Comparison of ENCODE assay signal across 22 cellular contexts in the genomic region with DNA sequence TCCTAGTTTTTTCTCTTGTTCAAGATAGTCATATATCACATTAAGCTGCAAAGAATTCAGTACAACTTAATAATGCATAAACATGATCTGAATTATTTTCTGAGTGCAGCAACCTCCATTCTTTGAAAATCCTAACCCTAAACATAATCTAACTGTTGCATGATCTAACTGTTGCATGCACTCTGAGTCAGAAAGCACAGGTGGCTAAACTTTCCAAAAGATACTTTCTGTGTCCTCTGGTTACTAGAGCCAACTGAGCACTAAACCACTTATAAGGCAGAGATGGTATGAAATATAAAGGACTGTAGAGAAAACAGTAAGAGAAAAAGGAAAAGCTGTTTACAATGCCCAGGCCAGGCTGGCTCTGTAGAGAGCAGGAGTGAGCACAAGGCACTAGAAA. TPM values are rescaled to one million over a fixed set of nuclear protein-coding genes. Genes with fewer than 3 reads are reported as not detected.
DNase-seq lines count a peak whose midpoint lies in the region; ATAC-seq, FAIRE-seq and TF ChIP-seq lines count a peak whose summit lies in the region.
"Had no signal": no experiment of that assay in that cellular context is flagged by ENCODE, and none has a peak within 500 bp of the region (broad histone marks: within the 10 kb centered on the region; RNA-seq: fewer than 3 reads in every experiment).

No MANE protein-coding gene starts in this region.

- H3K27me3 Mint-ChIP-seq in activated naive CD4-positive, alpha-beta T cell treated with anti-CD3 and anti-CD28 coated beads for 36 hours (ENCODE audit: low read depth) = no peaks in the 10 kb centered on the region
- H3K27me3 Mint-ChIP-seq in T-cell = no peaks in the 10 kb centered on the region

- H3K4me3 Mint-ChIP-seq in activated naive CD4-positive, alpha-beta T cell treated with anti-CD3 and anti-CD28 coated beads for 36 hours = no peak overlapping the region
- no peak overlapping the region for H3K4me3 Mint-ChIP-seq in T-cell
- peak overlapping the region; percentile 13 for H3K4me3 Mint-ChIP-seq in stimulated activated effector memory CD8-positive, alpha-beta T cell treated with anti-CD3 and anti-CD28 coated beads, Interleukin-12 subunit alpha, Interleukin-12 subunit beta, amount 100 ng/mL, for 72 hours
- H3K4me3 Mint-ChIP-seq: nephron progenitor cell had no signal

- no peaks in the 10 kb centered on the region for H3K27me3 ChIP-seq in dorsolateral prefrontal cortex
- H3K27me3 ChIP-seq: spleen had no signal

- DNase-seq in activated naive CD4-positive, alpha-beta T cell treated with anti-CD3 and anti-CD28 coated beads for 36 hours = no peak
- no peak for DNase-seq in activated naive CD4-positive, alpha-beta T cell treated with Interleukin-2 at 50 U/mL for 16 hours
- DNase-seq in T-cell = no peak
- DNase-seq in dorsolateral prefrontal cortex = no peak
- DNase-seq in stimulated activated effector memory CD8-positive, alpha-beta T cell treated with anti-CD3 and anti-CD28 coated beads, Interleukin-12 subunit alpha, Interleukin-12 subunit beta, amount 100 ng/mL, for 72 hours (ENCODE audit: low spot score in 2 of 2) = no peak
- DNase-seq in GM19238 (ENCODE audit: insufficient read length, low spot score) = no peak
- DNase-seq in cortex of kidney (lab: John Stamatoyannopoulos, UW) = no peak
- DNase-seq in urothelium cell line (ENCODE audit: low spot score) = no peak
- DNase-seq: ACHN; activated CD8-positive, alpha-beta memory T cell treated with anti-CD3 and anti-CD28 coated beads, Interleukin-2, amount 50 U/mL, for 48 hours; DMS79; effector CD4-positive, alpha-beta T cell; head of caudate nucleus; Kasumi-1; NCI-H1105 treated with DMSO at 0.1 percent for 48 hours; nephron progenitor cell; OCI-M1; psoas muscle; SHP77; spleen had no signal

- TF ChIP-seq CTCF in dorsolateral prefrontal cortex (IDR thresholded peaks at IDR 0.05 in 54 of 56, conservative IDR thresholded peaks at IDR 0.05 in 2 of 56; ENCODE audit: low read depth in 1 of 56, partially characterized antibody in 56 of 56) = no peak

- POLR2A ChIA-PET in T-cell (lab: Charles Lee) = interaction anchor here in 1 of 2 donors (0.6 kb wide), 1 partner anchor 11 kb away, joined by 3 read pairs; no protein-coding TSS in a partner anchor

- H3K4me1 Mint-ChIP-seq in activated naive CD4-positive, alpha-beta T cell treated with anti-CD3 and anti-CD28 coated beads for 36 hours (ENCODE audit: low read depth) = peaks cover 23% of the 10 kb centered on the region
- peaks cover 6 to 9% (median 9%) of the 10 kb centered on the region in 3 donors for H3K4me1 Mint-ChIP-seq in T-cell
- H3K4me1 Mint-ChIP-seq in stimulated activated effector memory CD8-positive, alpha-beta T cell treated with anti-CD3 and anti-CD28 coated beads, Interleukin-12 subunit alpha, Interleukin-12 subunit beta, amount 100 ng/mL, for 72 hours = peaks cover 23% of the 10 kb centered on the region

- H3K36me3 Mint-ChIP-seq in activated naive CD4-positive, alpha-beta T cell treated with anti-CD3 and anti-CD28 coated beads for 36 hours (ENCODE audit: low read depth) = peaks cover 31% of the 10 kb centered on the region
- H3K36me3 Mint-ChIP-seq in T-cell = peaks cover 33% of the 10 kb centered on the region
- peaks cover 97% of the 10 kb centered on the region for H3K36me3 Mint-ChIP-seq in stimulated activated effector memory CD8-positive, alpha-beta T cell treated with anti-CD3 and anti-CD28 coated beads, Interleukin-12 subunit alpha, Interleukin-12 subunit beta, amount 100 ng/mL, for 72 hours

- peak overlapping the region in 58 of 59 donors; percentile 5 to 96 (median 87) for H3K27ac ChIP-seq in dorsolateral prefrontal cortex
- H3K27ac ChIP-seq: C4-2B, psoas muscle had no signal

- H3K9me3 Mint-ChIP-seq in activated naive CD4-positive, alpha-beta T cell treated with anti-CD3 and anti-CD28 coated beads for 36 hours = no peaks in the 10 kb centered on the region
- no peaks in the 10 kb centered on the region for H3K9me3 Mint-ChIP-seq in T-cell
- H3K9me3 Mint-ChIP-seq in stimulated activated effector memory CD8-positive, alpha-beta T cell treated with anti-CD3 and anti-CD28 coated beads, Interleukin-12 subunit alpha, Interleukin-12 subunit beta, amount 100 ng/mL, for 72 hours = no peaks in the 10 kb centered on the region
- H3K9me3 Mint-ChIP-seq: nephron progenitor cell had no signal

- no peak for FAIRE-seq in urothelium cell line (lab: Jason Lieb, UNC)

- CTCF ChIA-PET in activated naive CD4-positive, alpha-beta T cell treated with anti-CD3 and anti-CD28 coated beads for 36 hours (lab: Charles Lee) = interaction anchor here (1.5 to 2.2 kb wide), 2 partner anchors 9 to 443 kb away, joined by 3 to 9 read pairs; no protein-coding TSS in a partner anchor
- CTCF ChIA-PET in T-cell (lab: Charles Lee) = interaction anchor here in 1 of 2 donors (1.4 kb wide), 2 partner anchors 8 to 443 kb away, joined by 4 to 7 read pairs; no protein-coding TSS in a partner anchor

- no peak for ATAC-seq in T-cell (replicated peaks in 1 of 4)
- no peak for ATAC-seq in stimulated activated effector memory CD8-positive, alpha-beta T cell treated with anti-CD3 and anti-CD28 coated beads, Interleukin-12 subunit alpha, Interleukin-12 subunit beta, amount 100 ng/mL, for 72 hours
- ATAC-seq: psoas muscle had no signal

- H3K4me3 ChIP-seq in dorsolateral prefrontal cortex = no peak overlapping the region
- H3K4me3 ChIP-seq: lung, psoas muscle, spleen had no signal

- intact Hi-C loops in activated naive CD4-positive, alpha-beta T cell treated with anti-CD3 and anti-CD28 coated beads for 36 hours (cut with micrococcal nuclease) = no loop called here
- intact Hi-C loops in dorsolateral prefrontal cortex (cut with DNase I) = loop anchor here in 1 of 2 donors (2.0 kb wide), 1 partner anchor 22 kb away; a partner anchor contains a TSS

- H3K27ac Mint-ChIP-seq in activated naive CD4-positive, alpha-beta T cell treated with anti-CD3 and anti-CD28 coated beads for 36 hours = peak overlapping the region; percentile 58
- peak overlapping the region; percentile 11 to 63 for H3K27ac Mint-ChIP-seq in T-cell
- peak overlapping the region; percentile 83 for H3K27ac Mint-ChIP-seq in stimulated activated effector memory CD8-positive, alpha-beta T cell treated with anti-CD3 and anti-CD28 coated beads, Interleukin-12 subunit alpha, Interleukin-12 subunit beta, amount 100 ng/mL, for 72 hours
- H3K27ac Mint-ChIP-seq: nephron progenitor cell had no signal

RNA-seq across cellular contexts. Expression of a gene that starts 23.0 kb away (rescaled TPM):
- total RNA-seq in activated naive CD4-positive, alpha-beta T cell treated with anti-CD3 and anti-CD28 coated beads for 36 hours = 10 to 100 TPM; 21.6 to 25.3 TPM
- total RNA-seq in T-cell = 10 to 100 TPM; 30.1 to 66.6 (median 39.4) TPM
- total RNA-seq in dorsolateral prefrontal cortex = 10 to 100 TPM; 23.1 to 48.5 (median 32.7) TPM
